Comparison of ENCODE assay signal across 24 cellular contexts in genomic region chr10:70662362-70663220, GRCh38. TPM values are rescaled to one million over a fixed set of nuclear protein-coding genes. Genes with fewer than 3 reads are reported as not detected.
DNase-seq lines count a peak whose midpoint lies in the region; ATAC-seq, FAIRE-seq and TF ChIP-seq lines count a peak whose summit lies in the region.
"Had no signal": no experiment of that assay in that cellular context is flagged by ENCODE, and none has a peak within 500 bp of the region (broad histone marks: within the 10 kb centered on the region; RNA-seq: fewer than 3 reads in every experiment).

No MANE protein-coding gene starts in this region.

- H3K4me1 Mint-ChIP-seq in astrocyte (ENCODE audit: low read depth, unreplicated experiment): peaks cover 25% of the 10 kb centered on the region
- H3K4me1 Mint-ChIP-seq: activated CD4-positive, alpha-beta T cell treated with anti-CD3 and anti-CD28 coated beads for 36 hours had no signal

- H3K27ac ChIP-seq in astrocyte (ENCODE audit: low read depth, low read length) (no peak overlapping the region), sigmoid colon (no peak overlapping the region)
- H3K27ac ChIP-seq: heart left ventricle, thoracic aorta had no signal

- H3K4me1 ChIP-seq in astrocyte (ENCODE audit: insufficient read depth, low read length) (peaks cover 19% of the 10 kb centered on the region), sigmoid colon (peaks cover 0 to 14% (median 6%) of the 10 kb centered on the region in 4 donors)

- DNase-seq in EH (ENCODE audit: low read depth): peak; percentile 71
- DNase-seq in astrocyte (ENCODE audit: low read depth): peak; percentile 59
- peak; percentile 54 for DNase-seq in left kidney (ENCODE audit: low read depth, low spot score)
- peak; percentile 62 for DNase-seq in sigmoid colon
- DNase-seq in NCI-H2029 treated with DMSO at 0.1 percent for 48 hours (lab: John Stamatoyannopoulos, UW): no peak
- DNase-seq in activated T-cell treated with anti-CD3 and anti-CD28 coated beads for 4 hours: no peak
- DNase-seq in NCI-H2227 treated with DMSO at 0.1 percent for 48 hours (lab: John Stamatoyannopoulos, UW): no peak
- DNase-seq: activated CD4-positive, alpha-beta T cell treated with anti-CD3 and anti-CD28 coated beads for 36 hours; amniotic stem cell; CD8-positive, alpha-beta T cell; DMS79 treated with DMSO at 0.1 percent for 48 hours; effector memory CD8-positive, alpha-beta T cell; esophagus squamous epithelium; heart left ventricle; MV-4-11; NCI-H2029; NCI-H510A treated with DMSO at 0.1 percent for 48 hours; stimulated activated CD4-positive, alpha-beta T cell treated with anti-CD3 and anti-CD28 coated beads, Interleukin-15, amount 100 ng/mL, for 24 hours had no signal

- TF ChIP-seq POLR2A in sigmoid colon (IDR thresholded peaks at IDR 0.05): no peak

- TF ChIP-seq CTCF in astrocyte (IDR thresholded peaks at IDR 0.05; ENCODE audit: insufficient read depth, low read depth, low read length): no peak
- no peak for TF ChIP-seq CTCF in sigmoid colon (IDR thresholded peaks at IDR 0.05)

- H3K36me3 ChIP-seq in astrocyte (ENCODE audit: insufficient read depth, low read length): no peaks in the 10 kb centered on the region
- H3K36me3 ChIP-seq in sigmoid colon: no peaks in the 10 kb centered on the region
- H3K36me3 ChIP-seq: esophagus squamous epithelium, heart left ventricle, thoracic aorta had no signal

- no peak for TF ChIP-seq EP300 in sigmoid colon (IDR thresholded peaks at IDR 0.05)

- H3K27me3 ChIP-seq in astrocyte (ENCODE audit: insufficient read depth, low read length) (no peaks in the 10 kb centered on the region), sigmoid colon (no peaks in the 10 kb centered on the region)
- H3K27me3 ChIP-seq: heart left ventricle had no signal

- no peak overlapping the region for H2AFZ ChIP-seq in astrocyte (ENCODE audit: low read depth, low read length)

- ATAC-seq in GM18873 (IDR thresholded peaks at IDR 0.05; ENCODE audit: low FRiP score, unreplicated experiment): no peak
- ATAC-seq: activated CD4-positive, alpha-beta T cell treated with anti-CD3 and anti-CD28 coated beads for 36 hours; CD8-positive, alpha-beta T cell; effector memory CD8-positive, alpha-beta T cell; heart left ventricle; Right ventricle myocardium inferior had no signal

- no peak overlapping the region for H3K4me3 ChIP-seq in astrocyte (ENCODE audit: insufficient read depth, low read depth, low read length)
- H3K4me3 ChIP-seq in sigmoid colon: no peak overlapping the region
- H3K4me3 ChIP-seq: esophagus squamous epithelium, heart left ventricle, lung, thoracic aorta had no signal

- H3K27ac Mint-ChIP-seq in astrocyte (ENCODE audit: unreplicated experiment): peak overlapping the region; percentile 91
- H3K27ac Mint-ChIP-seq: activated CD4-positive, alpha-beta T cell treated with anti-CD3 and anti-CD28 coated beads for 36 hours; activated T-helper 2 cell treated with anti-CD3 and anti-CD28 coated beads, Interferon-gamma antibody, Interleukin-2, Interleukin-4, amounts not matched to agents 10 μg/mL and 5 μg/mL and 100 μg/mL, durations not matched to agents 14 hours and 24 hours and 36 hours; CD8-positive, alpha-beta T cell; effector memory CD8-positive, alpha-beta T cell had no signal

- H3K79me2 ChIP-seq in astrocyte (ENCODE audit: insufficient read depth, low read length): no peaks in the 10 kb centered on the region

- no peaks in the 10 kb centered on the region for H4K20me1 ChIP-seq in astrocyte (ENCODE audit: insufficient read depth, low read length)

- WGBS in sigmoid colon, 2 donors: 64 to 72% methylated on average over 12 of the region's 12 CpGs

- no peak for FAIRE-seq in astrocyte (lab: Jason Lieb, UNC)
- FAIRE-seq: TTC549 had no signal

- H3K9me3 ChIP-seq in astrocyte (ENCODE audit: insufficient read depth, low read depth, low read length): peaks cover 12% of the 10 kb centered on the region
- peaks cover 0 to 5% (median 0%) of the 10 kb centered on the region in 4 donors for H3K9me3 ChIP-seq in sigmoid colon
- H3K9me3 ChIP-seq: esophagus squamous epithelium had no signal

- intact Hi-C loops in sigmoid colon (cut with DNase I): no loop called here

- H3K36me3 Mint-ChIP-seq in astrocyte (ENCODE audit: low read depth, unreplicated experiment): peaks cover 6% of the 10 kb centered on the region
- H3K36me3 Mint-ChIP-seq: CD8-positive, alpha-beta T cell had no signal

- H3K4me2 ChIP-seq in astrocyte (ENCODE audit: low read length): no peak overlapping the region

- H3K9me3 Mint-ChIP-seq in astrocyte (ENCODE audit: unreplicated experiment): peaks cover 13% of the 10 kb centered on the region
- H3K9me3 Mint-ChIP-seq: effector memory CD8-positive, alpha-beta T cell had no signal

- H3K4me3 Mint-ChIP-seq in astrocyte (ENCODE audit: unreplicated experiment): no peak overlapping the region
- H3K4me3 Mint-ChIP-seq: activated CD4-positive, alpha-beta T cell treated with anti-CD3 and anti-CD28 coated beads for 36 hours; CD8-positive, alpha-beta T cell; effector memory CD8-positive, alpha-beta T cell had no signal

- no peak overlapping the region for H3K9ac ChIP-seq in astrocyte (ENCODE audit: low read length)

- H3K27me3 Mint-ChIP-seq in astrocyte (ENCODE audit: low read depth, unreplicated experiment): no peaks in the 10 kb centered on the region

RNA-seq across cellular contexts. Expression of gene ADAMTS14, which starts 9.7 kb away (rescaled TPM):
- total RNA-seq in astrocyte (19.4 and 30.2 TPM in 2 replicates), sigmoid colon (1 to 10 TPM in 1 of 4 donors, under 1 TPM in 2, not detected in 1; under 0.01 to 1.1 (median 0.41) TPM)
- under 1 TPM; 0.23 to 0.99 (median 0.60) TPM for polyA plus RNA-seq in sigmoid colon
- total RNA-seq: activated CD4-positive, alpha-beta T cell treated with anti-CD3 and anti-CD28 coated beads for 36 hours; CD8-positive, alpha-beta T cell had no signal

Comparison
In these comparisons a context has a peak if more than half of its experiments do, and no peak if none do; other contexts are left out.
1. DNase-seq: peak in EH (single experiment), astrocyte (single experiment), left kidney (single experiment) and sigmoid colon (single experiment); none in NCI-H2029 treated with DMSO at 0.1 percent for 48 hours (single experiment), activated T-cell treated with anti-CD3 and anti-CD28 coated beads for 4 hours (single experiment) and NCI-H2227 treated with DMSO at 0.1 percent for 48 hours (single experiment).